In genomic region chr1:182388392-182389134, GRCh38 we compare ENCODE assay signal across 9 cellular contexts. TPM values are rescaled to one million over a fixed set of nuclear protein-coding genes. Genes with fewer than 3 reads are reported as not detected.
A peak's percentile ranks its signal among the peaks of the same experiment; 100 is the strongest.
DNase-seq lines count a peak whose midpoint lies in the region; ATAC-seq and TF ChIP-seq lines count a peak whose summit lies in the region.
"Had no signal": no experiment of that assay in that cellular context is flagged by ENCODE, and none has a peak within 500 bp of the region (broad histone marks: within the 10 kb centered on the region; RNA-seq: fewer than 3 reads in every experiment).

No MANE protein-coding gene starts in this region.

- peak overlapping the region in 1 of 2 donors; percentile 92 for H3K4me3 Mint-ChIP-seq in activated T-cell treated with anti-CD3 and anti-CD28 coated beads, Interleukin-2, amount 50 U/mL, for 72 hours
- H3K4me3 Mint-ChIP-seq in stimulated activated naive B cell treated with anti-CD40 and anti-IgM and Interleukin-4, amounts not matched to agents 10 μg/mL and 1 μg/mL and 100 μg/mL, for 72 hours = no peak overlapping the region

- H3K27me3 Mint-ChIP-seq in activated T-cell treated with anti-CD3 and anti-CD28 coated beads, Interleukin-2, amount 50 U/mL, for 72 hours (ENCODE audit: low read depth) = no peaks in the 10 kb centered on the region
- peaks cover 3 to 5% of the 10 kb centered on the region in 2 donors for H3K27me3 Mint-ChIP-seq in stimulated activated naive B cell treated with anti-CD40 and anti-IgM and Interleukin-4, amounts not matched to agents 10 μg/mL and 1 μg/mL and 100 μg/mL, for 72 hours

- in situ Hi-C loops in transverse colon (cut with MboI; ENCODE audit: low pct_ligation_motif_present in 1 of 4, low pct_unique_long_range_greater_than_20kb in 1 of 4, low sequenced_read_pairs in 3 of 4) = no loop called here

- H3K4me1 ChIP-seq in mononuclear cell (ENCODE audit: insufficient read depth, low read length) (peaks cover 34% of the 10 kb centered on the region), transverse colon (peaks cover 0 to 47% (median 21%) of the 10 kb centered on the region in 4 donors)

- H3K4me3 ChIP-seq in mononuclear cell (ENCODE audit: low read length) (peak overlapping the region; percentile 82), transverse colon (peak overlapping the region; percentile 84 to 98 (median 86))

- 18 to 70% methylated on average over 2 to 5 of the region's 5 CpGs for WGBS in transverse colon (ENCODE audit: low coverage in 1 of 2), 2 donors

- H3K36me3 ChIP-seq in transverse colon = peaks cover 0 to 57% (median 34%) of the 10 kb centered on the region in 4 donors

- peak overlapping the region; percentile 56 for H3K27ac Mint-ChIP-seq in activated T-cell treated with anti-CD3 and anti-CD28 coated beads, Interleukin-2, amount 50 U/mL, for 72 hours
- H3K27ac Mint-ChIP-seq in stimulated activated naive B cell treated with anti-CD40 and anti-IgM and Interleukin-4, amounts not matched to agents 10 μg/mL and 1 μg/mL and 100 μg/mL, for 72 hours = no peak overlapping the region

- TF ChIP-seq EP300 in transverse colon (IDR thresholded peaks at IDR 0.05; ENCODE audit: low read depth) = no peak

- peaks cover 13 to 17% of the 10 kb centered on the region in 2 donors for H3K36me3 Mint-ChIP-seq in activated T-cell treated with anti-CD3 and anti-CD28 coated beads, Interleukin-2, amount 50 U/mL, for 72 hours (ENCODE audit: insufficient read depth in 2 of 2)
- peaks cover 25 to 31% of the 10 kb centered on the region in 2 donors for H3K36me3 Mint-ChIP-seq in stimulated activated naive B cell treated with anti-CD40 and anti-IgM and Interleukin-4, amounts not matched to agents 10 μg/mL and 1 μg/mL and 100 μg/mL, for 72 hours

- intact Hi-C loops in transverse colon (cut with DNase I; ENCODE audit: low total_unique reads) = no loop called here
- intact Hi-C loops in sciatic nerve (cut with DNase I) = no loop called here

- H3K4me1 Mint-ChIP-seq in activated T-cell treated with anti-CD3 and anti-CD28 coated beads, Interleukin-2, amount 50 U/mL, for 72 hours (ENCODE audit: low read depth) = peaks cover 23% of the 10 kb centered on the region
- peaks cover 22 to 25% of the 10 kb centered on the region in 2 donors for H3K4me1 Mint-ChIP-seq in stimulated activated naive B cell treated with anti-CD40 and anti-IgM and Interleukin-4, amounts not matched to agents 10 μg/mL and 1 μg/mL and 100 μg/mL, for 72 hours

- no peaks in the 10 kb centered on the region for H3K9me3 Mint-ChIP-seq in activated T-cell treated with anti-CD3 and anti-CD28 coated beads, Interleukin-2, amount 50 U/mL, for 72 hours
- H3K9me3 Mint-ChIP-seq in stimulated activated naive B cell treated with anti-CD40 and anti-IgM and Interleukin-4, amounts not matched to agents 10 μg/mL and 1 μg/mL and 100 μg/mL, for 72 hours = no peaks in the 10 kb centered on the region
- H3K9me3 Mint-ChIP-seq: CD8-positive, alpha-beta T cell had no signal

- no peak for DNase-seq in activated T-cell treated with anti-CD3 and anti-CD28 coated beads, Interleukin-2, amount 50 U/mL, for 72 hours
- DNase-seq in activated T-cell treated with anti-CD3 and anti-CD28 coated beads for 4 hours = no peak
- no peak for DNase-seq in transverse colon
- no peak for DNase-seq in stimulated activated naive B cell treated with anti-CD40 and anti-IgM and Interleukin-4, amounts not matched to agents 10 μg/mL and 1 μg/mL and 100 μg/mL, for 72 hours
- no peak for DNase-seq in sciatic nerve (ENCODE audit: low spot score)
- DNase-seq: CD8-positive, alpha-beta T cell had no signal

- H3K27ac ChIP-seq in cingulate gyrus (ENCODE audit: low read depth, low read length) (peak overlapping the region; percentile 89), transverse colon (peak overlapping the region; percentile 97 to 100 (median 98))

- ATAC-seq in activated T-cell treated with anti-CD3 and anti-CD28 coated beads, Interleukin-2, amount 50 U/mL, for 72 hours (replicated peaks in 1 of 2) = no peak
- ATAC-seq in stimulated activated naive B cell treated with anti-CD40 and anti-IgM and Interleukin-4, amounts not matched to agents 10 μg/mL and 1 μg/mL and 100 μg/mL, for 72 hours (replicated peaks) = no peak
- ATAC-seq in sciatic nerve (no peak), GM18907 (IDR thresholded peaks at IDR 0.05; ENCODE audit: unreplicated experiment) (no peak)
- ATAC-seq: CD8-positive, alpha-beta T cell had no signal

- TF ChIP-seq CTCF in transverse colon (IDR thresholded peaks at IDR 0.05) = no peak

- H3K27me3 ChIP-seq in mononuclear cell (ENCODE audit: insufficient read depth, low read length) (no peaks in the 10 kb centered on the region), transverse colon (no peaks in the 10 kb centered on the region)

- no peak for TF ChIP-seq POLR2A in transverse colon (IDR thresholded peaks at IDR 0.05)

- no peaks in the 10 kb centered on the region for H3K9me3 ChIP-seq in mononuclear cell (ENCODE audit: low read depth, low read length)
- no peaks in the 10 kb centered on the region for H3K9me3 ChIP-seq in transverse colon

RNA-seq across cellular contexts. Expression of gene GLUL, which starts 3.0 kb away (rescaled TPM):
- total RNA-seq in activated T-cell treated with anti-CD3 and anti-CD28 coated beads, Interleukin-2, amount 50 U/mL, for 72 hours = 10 to 100 TPM; 76.6 to 96.1 TPM
- total RNA-seq in mononuclear cell = 417 TPM
- 1,000 to 10,000 TPM in 2 of 4 donors, 100 to 1,000 TPM in 2; 312 to 1,104 (median 985) TPM for total RNA-seq in transverse colon
- total RNA-seq in sciatic nerve = 1,285 TPM

RNA-seq across cellular contexts. Expression of gene TEDDM1, which starts 11.9 kb away (rescaled TPM):
- total RNA-seq in activated T-cell treated with anti-CD3 and anti-CD28 coated beads, Interleukin-2, amount 50 U/mL, for 72 hours = not detected
- not detected for total RNA-seq in mononuclear cell
- total RNA-seq in transverse colon = not detected
- total RNA-seq in sciatic nerve = not detected
- total RNA-seq: CD8-positive, alpha-beta T cell had no signal
